ENCODE assay signal across 19 cellular contexts in genomic region chr1:5901150-5901549, GRCh38.
"Had no signal": no experiment of that assay in that cellular context is flagged by ENCODE, and none has a peak within 500 bp of the region (broad histone marks: within the 10 kb centered on the region; RNA-seq: fewer than 3 reads in every experiment).

No MANE protein-coding gene starts in this region.

- ATAC-seq: activated CD8-positive, alpha-beta memory T cell treated with anti-CD3 and anti-CD28 coated beads, Interleukin-2, amount 10 ng/mL, durations not matched to agents 7 days and 5 days; body of pancreas; left lobe of liver; naive thymus-derived CD4-positive, alpha-beta T cell; T-helper 17 cell had no signal

- H3K4me1 ChIP-seq: body of pancreas, sigmoid colon had no signal

- H3K27me3 ChIP-seq: body of pancreas, sigmoid colon had no signal

- H3K27ac ChIP-seq: body of pancreas, sigmoid colon, thoracic aorta had no signal

- DNase-seq: activated CD4-positive, alpha-beta memory T cell treated with anti-CD3 and anti-CD28 coated beads, Interleukin-2, amount 10 ng/mL, durations not matched to agents 7 days and 5 days; activated CD4-positive, alpha-beta T cell treated with anti-CD3 and anti-CD28 coated beads for 48 hours; activated CD8-positive, alpha-beta memory T cell treated with anti-CD3 and anti-CD28 coated beads, Interleukin-2, amount 10 ng/mL, durations not matched to agents 7 days and 5 days; activated gamma-delta T cell treated with Interleukin-2 at 50 U/mL for 16 hours; activated T-cell treated with anti-CD3 and anti-CD28 coated beads for 4 hours; anterior cingulate cortex; body of pancreas; caudate nucleus; effector CD4-positive, alpha-beta T cell; naive thymus-derived CD4-positive, alpha-beta T cell; occipital lobe; sigmoid colon; stimulated activated CD4-positive, alpha-beta T cell treated with anti-CD3 and anti-CD28 coated beads, Interleukin-4, amount 100 ng/mL, for 24 hours; stimulated activated naive CD4-positive, alpha-beta T cell treated with Interleukin-2 at 50 U/mL for 16 hours; SW 1271; T-helper 17 cell had no signal

- H3K4me3 ChIP-seq: body of pancreas, lung, sigmoid colon, thoracic aorta had no signal

- H3K9me3 ChIP-seq: body of pancreas, sigmoid colon, thoracic aorta had no signal
